In genomic region chr4:138242830-138243149, GRCh38 we compare ENCODE assay signal across 8 cellular contexts. TPM values are rescaled to one million over a fixed set of nuclear protein-coding genes. Genes with fewer than 3 reads are reported as not detected.
DNase-seq lines count a peak whose midpoint lies in the region; ATAC-seq, FAIRE-seq and TF ChIP-seq lines count a peak whose summit lies in the region.

No MANE protein-coding gene starts in this region.

- H3K27ac ChIP-seq in GM23248 (peak overlapping the region; percentile 98), pancreas (peak overlapping the region; percentile 29 to 89 (median 74))

- H3K9me3 Mint-ChIP-seq in immature natural killer cell = peaks cover 0 to 12% (median 4%) of the 10 kb centered on the region in 6 donors

- H3F3A ChIP-seq in GM23248 (ENCODE audit: insufficient read depth) = peaks cover 36% of the 10 kb centered on the region

- ATAC-seq in pancreas (no peak), omental fat pad (ENCODE audit: low FRiP score) (no peak)

- no peaks in the 10 kb centered on the region for H3K27me3 Mint-ChIP-seq in immature natural killer cell (ENCODE audit: low read depth in 3 of 3)

- intact Hi-C loops in pancreas (cut with DNase I) = no loop called here

- TF ChIP-seq CTCF in pancreas (IDR thresholded peaks at IDR 0.05) = no peak
- no peak for TF ChIP-seq CTCF in GM10266 (IDR thresholded peaks at IDR 0.05; ENCODE audit: control insufficient read depth, insufficient read depth, low read depth, missing control alignments)
- no peak for TF ChIP-seq CTCF in omental fat pad (IDR thresholded peaks at IDR 0.05)

- peaks cover 36% of the 10 kb centered on the region for H3K79me2 ChIP-seq in GM23248 (ENCODE audit: insufficient read depth)

- in situ Hi-C loops in GM23248 (cut with MboI) = no loop called here

- peaks cover 24% of the 10 kb centered on the region for H3K4me1 ChIP-seq in GM23248 (ENCODE audit: insufficient read depth)
- peaks cover 3% of the 10 kb centered on the region for H3K4me1 ChIP-seq in endocrine pancreas (ENCODE audit: control insufficient read depth, insufficient read depth, low read length)
- peaks cover 0 to 12% (median 0%) of the 10 kb centered on the region in 3 donors for H3K4me1 ChIP-seq in pancreas

- no peaks in the 10 kb centered on the region for H4K20me1 ChIP-seq in GM23248 (ENCODE audit: insufficient read depth)

- H3K4me2 ChIP-seq in GM23248 (ENCODE audit: unreplicated experiment) = peak overlapping the region; percentile 89

- H3K36me3 Mint-ChIP-seq in immature natural killer cell = no peaks in the 10 kb centered on the region

- peak overlapping the region; percentile 81 for H3K4me3 ChIP-seq in GM23248
- peak overlapping the region; percentile 70 for H3K4me3 ChIP-seq in endocrine pancreas (ENCODE audit: control insufficient read depth, insufficient read depth, low read length)
- peak overlapping the region in 3 of 4 donors; percentile 7 to 44 (median 17) for H3K4me3 ChIP-seq in pancreas

- peak overlapping the region; percentile 95 for H3K9ac ChIP-seq in GM23248
- H3K9ac ChIP-seq in endocrine pancreas (ENCODE audit: control insufficient read depth, insufficient read depth, low read length) = no peak overlapping the region

- FAIRE-seq in RCC 7860 (lab: Jason Lieb, UNC) (no peak), pancreas (lab: Jason Lieb, UNC) (no peak)

- H3K36me3 ChIP-seq in GM23248 (ENCODE audit: low read depth) = no peaks in the 10 kb centered on the region
- H3K36me3 ChIP-seq in endocrine pancreas (ENCODE audit: control insufficient read depth, insufficient read depth, low read length) = no peaks in the 10 kb centered on the region
- H3K36me3 ChIP-seq in pancreas = no peaks in the 10 kb centered on the region

- H3K27me3 ChIP-seq in GM23248 (replicated peaks; ENCODE audit: insufficient read depth) (no peaks in the 10 kb centered on the region), endocrine pancreas (ENCODE audit: control insufficient read depth, insufficient read depth, low read length) (no peaks in the 10 kb centered on the region), pancreas (no peaks in the 10 kb centered on the region)

- peaks cover 2 to 15% of the 10 kb centered on the region in 2 donors for H3K4me1 Mint-ChIP-seq in immature natural killer cell

- no peak overlapping the region for H3K4me3 Mint-ChIP-seq in immature natural killer cell

- no peaks in the 10 kb centered on the region for H3K9me3 ChIP-seq in GM23248 (ENCODE audit: low read depth)
- no peaks in the 10 kb centered on the region for H3K9me3 ChIP-seq in endocrine pancreas (ENCODE audit: control insufficient read depth, low read length)
- H3K9me3 ChIP-seq in pancreas = no peaks in the 10 kb centered on the region

- H3K27ac Mint-ChIP-seq in immature natural killer cell = no peak overlapping the region

- H3K9me2 ChIP-seq in GM23248 (ENCODE audit: insufficient read depth) = no peaks in the 10 kb centered on the region

- peak; percentile 55 for DNase-seq in GM23248
- peak; percentile 20 for DNase-seq in RCC 7860 (ENCODE audit: low spot score)
- no peak for DNase-seq in pancreas
- no peak for DNase-seq in immature natural killer cell
- DNase-seq in NCI-H1930 (lab: John Stamatoyannopoulos, UW) = no peak
- DNase-seq in GM10266 (ENCODE audit: extremely low spot score) = no peak
- no peak for DNase-seq in omental fat pad (ENCODE audit: low spot score)

- 29 to 39% methylated on average over 1 of the region's 1 CpG for WGBS in GM23248 (ENCODE audit: low coverage in 1 of 2, low lambda C conversion rate in 2 of 2, missing lambda C conversion rate in 2 of 2), 2 experiments
- WGBS in pancreas, 2 donors = 28 to 50% methylated on average over 1 of the region's 1 CpG

- H2AFZ ChIP-seq in GM23248 = peak overlapping the region; percentile 51

RNA-seq across cellular contexts. Expression of gene SLC7A11, which starts 0.6 kb away (rescaled TPM):
- total RNA-seq in GM23248 (2014; rRNA removed; shearing (Covaris generic)) = 67.2 and 72.3 TPM in 2 replicates
- polyA plus RNA-seq in GM23248 (2016; fragmentation: Nextera tagmentation; extraction: Ambion mirVana) (19.6 and 20.6 TPM in 2 replicates), pancreas (under 1 TPM; 0.42 to 0.47 TPM), immature natural killer cell (not detected)
- total RNA-seq in pancreas (1 to 10 TPM in 5 of 6 donors, under 1 TPM in 1; 1.00 to 9.1 (median 1.5) TPM), omental fat pad (1 to 10 TPM in 2 of 4 donors, under 1 TPM in 2; 0.60 to 1.5 (median 0.90) TPM)

Comparison
In these comparisons a context has a peak if more than half of its experiments do, and no peak if none do; other contexts are left out.
1. DNase-seq: peak in GM23248 (single experiment) and RCC 7860 (single experiment); none in pancreas (0 of 6), immature natural killer cell (0 of 3), NCI-H1930 (0 of 2), GM10266 (single experiment) and omental fat pad (single experiment).
2. H3K4me3 ChIP-seq: peak in every context shown above with its lines; median percentile 81 in GM23248; 70 in endocrine pancreas; 17 in pancreas.